In the genomic region with DNA sequence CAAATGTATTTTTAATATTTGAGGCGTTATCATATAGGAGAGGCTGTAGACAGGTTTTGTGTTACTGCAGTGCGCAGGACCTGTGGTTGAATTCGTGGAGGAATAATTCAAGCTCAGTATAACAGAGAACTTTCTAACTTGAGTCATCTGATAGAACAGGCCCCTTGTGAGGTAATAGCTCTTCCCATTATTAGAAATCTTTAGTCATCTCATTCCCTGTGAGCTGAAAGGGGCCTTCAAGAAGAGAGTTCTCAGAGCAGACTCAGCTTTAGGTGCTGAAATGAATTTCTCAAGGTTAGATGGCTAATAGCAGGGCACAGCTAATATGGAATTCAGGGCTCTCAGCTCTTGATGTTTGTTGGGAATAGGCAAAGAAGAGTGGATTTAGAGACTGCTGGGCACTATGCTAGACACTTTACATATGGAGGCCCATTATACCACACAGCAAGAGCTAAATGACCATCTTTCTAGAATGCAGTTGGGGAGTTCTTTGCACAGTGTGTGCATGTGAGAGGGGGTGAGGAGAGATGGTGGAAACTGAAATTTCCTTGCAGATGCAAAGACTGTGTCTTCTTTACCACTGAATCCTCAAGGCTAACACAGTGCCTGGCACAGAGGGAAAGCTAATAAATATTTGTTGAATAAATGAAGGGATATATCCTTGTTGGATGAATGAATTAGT, we compare ENCODE assay signal across 16 cellular contexts.
DNase-seq lines count a peak whose midpoint lies in the region; ATAC-seq, FAIRE-seq and TF ChIP-seq lines count a peak whose summit lies in the region.
"Had no signal": no experiment of that assay in that cellular context is flagged by ENCODE, and none has a peak within 500 bp of the region (broad histone marks: within the 10 kb centered on the region; RNA-seq: fewer than 3 reads in every experiment).

No MANE protein-coding gene starts in this region.

- in situ Hi-C loops in GM12878 (cut with MboI): no loop called here

- BruUV-seq in GM12878 (replicated peaks; lab: Mats Ljungman, UMichigan): no TSS peak

- H3K4me3 ChIP-seq in GM12878: no peak overlapping the region
- no peak overlapping the region for H3K4me3 ChIP-seq in effector memory CD4-positive, alpha-beta T cell (ENCODE audit: insufficient read depth, low read depth, low read length, poor library complexity, severe bottlenecking)
- H3K4me3 ChIP-seq: lung, upper lobe of right lung had no signal

- no peak overlapping the region for H3K4me2 ChIP-seq in GM12878 (ENCODE audit: control insufficient read depth, insufficient read depth)

- 47% methylated on average over 3 of the region's 3 CpGs for WGBS in GM12878 (ENCODE audit: insufficient coverage, insufficient replicate concordance, low lambda C conversion rate, missing lambda C conversion rate)

- H3K4me1 ChIP-seq in GM12878 (ENCODE audit: control insufficient read depth, insufficient read depth, low read length): no peaks in the 10 kb centered on the region; the same call in 1 of the 2 replicates
- H3K4me1 ChIP-seq in effector memory CD4-positive, alpha-beta T cell (ENCODE audit: control insufficient read depth, insufficient read depth, low read length, poor library complexity, severe bottlenecking): no peaks in the 10 kb centered on the region
- H3K4me1 ChIP-seq: upper lobe of right lung had no signal

- intact Hi-C loops in GM12878 (cut with micrococcal nuclease; ENCODE audit: unreplicated experiment): no loop called here

- FAIRE-seq in GM12878 (lab: Jason Lieb, UNC): no peak
- FAIRE-seq: colon had no signal

- TF ChIP-seq POLR2A in GM12878 (IDR thresholded peaks at IDR 0.05; ENCODE audit: low read depth, low read length): no peak

- no peaks in the 10 kb centered on the region for H3K27me3 ChIP-seq in GM12878 (replicated peaks in 1 of 2; ENCODE audit: control insufficient read depth in 2 of 2, insufficient read depth in 2 of 2, low read length in 1 of 2)
- no peaks in the 10 kb centered on the region for H3K27me3 ChIP-seq in effector memory CD4-positive, alpha-beta T cell (replicated peaks; ENCODE audit: control insufficient read depth, insufficient read depth, low read length, poor library complexity, severe bottlenecking)
- H3K27me3 ChIP-seq: upper lobe of right lung had no signal

- H3K79me2 ChIP-seq in GM12878 (ENCODE audit: control insufficient read depth, insufficient read depth, low read length): no peaks in the 10 kb centered on the region

- H3K9ac ChIP-seq in GM12878 (ENCODE audit: control insufficient read depth, insufficient read depth, low read length): no peak overlapping the region

- TF ChIP-seq CTCF in GM12878 (IDR thresholded peaks at IDR 0.05 in 2 of 3, conservative IDR thresholded peaks at IDR 0.05 in 1 of 3; ENCODE audit: control insufficient read depth in 2 of 3, extremely low read depth in 1 of 3, insufficient read depth in 1 of 3, low read depth in 3 of 3, low read length in 3 of 3): no peak

- H4K20me1 ChIP-seq in GM12878 (ENCODE audit: control insufficient read depth, insufficient read depth): no peaks in the 10 kb centered on the region

- H3K36me3 ChIP-seq in GM12878 (ENCODE audit: control insufficient read depth in 2 of 2, insufficient read depth in 2 of 2, low read length in 1 of 2): peaks cover 0 to 3% of the 10 kb centered on the region in 2 experiments; a peak in 1 of 4 replicates
- H3K36me3 ChIP-seq in effector memory CD4-positive, alpha-beta T cell (ENCODE audit: control insufficient read depth, insufficient read depth, low read length): peaks cover 5% of the 10 kb centered on the region
- H3K36me3 ChIP-seq: upper lobe of right lung had no signal

- SMC1A ChIA-PET in GM12878 (lab: Charles Lee; ENCODE audit: uncharacterized antibody, unreplicated experiment): interaction anchor here (0.8 to 1.1 kb wide), 7 partner anchors 12 to 469 kb away, joined by 3 to 4 read pairs (median 3); no protein-coding TSS in a partner anchor

- H2AFZ ChIP-seq in GM12878 (ENCODE audit: control insufficient read depth, low read depth, low read length): no peak overlapping the region

- peaks cover 2% of the 10 kb centered on the region; the same call in 1 of the 3 replicates for H3K9me3 ChIP-seq in GM12878 (replicated peaks; ENCODE audit: control insufficient read depth, insufficient read depth, low read length)
- no peaks in the 10 kb centered on the region for H3K9me3 ChIP-seq in effector memory CD4-positive, alpha-beta T cell (ENCODE audit: control insufficient read depth, low read length)
- H3K9me3 ChIP-seq: upper lobe of right lung had no signal

- RAD21 ChIA-PET in GM12878 (lab: Charles Lee; ENCODE audit: unreplicated experiment): interaction anchor here (1.2 to 2.1 kb wide), 4 partner anchors 11 to 469 kb away, joined by 3 to 7 read pairs (median 5); no protein-coding TSS in a partner anchor

- CTCF ChIA-PET in GM12878 (lab: Yijun Ruan, JAX): interaction anchor here (0.7 to 1.4 kb wide), 4 partner anchors 11 to 470 kb away, joined by 3 to 5 read pairs (median 3); no protein-coding TSS in a partner anchor

- no peak for TF ChIP-seq RAD21 in GM12878 (IDR thresholded peaks at IDR 0.05; ENCODE audit: insufficient read depth, low read depth, low read length)

- ATAC-seq in GM18502 (IDR thresholded peaks at IDR 0.05; ENCODE audit: poor library complexity, unreplicated experiment) (peak; percentile 54), HG02884 (IDR thresholded peaks at IDR 0.05; ENCODE audit: unreplicated experiment) (peak; percentile 74), GM12878 (peak; percentile 46)
- ATAC-seq: right cardiac atrium, upper lobe of right lung, WTC11 had no signal

- DNase-seq in GM12878 (ENCODE audit: low read depth, low spot score) (no peak), renal cortical epithelial cell (ENCODE audit: low read depth) (peak; percentile 52), HuH-7.5 (ENCODE audit: low spot score) (no peak), cerebellum (ENCODE audit: low spot score) (no peak)
- no peak for DNase-seq in effector memory CD4-positive, alpha-beta T cell
- DNase-seq: activated CD8-positive, alpha-beta memory T cell treated with anti-CD3 and anti-CD28 coated beads, Interleukin-2, amount 50 U/mL, for 4 hours; NCI-H1105 treated with DMSO at 0.1 percent for 48 hours; NCI-H446; right cardiac atrium; stimulated activated CD4-positive, alpha-beta T cell treated with anti-CD3 and anti-CD28 coated beads, Interleukin-4, amount 100 ng/mL, for 1 hour; upper lobe of right lung had no signal

- H3K27ac ChIP-seq in GM12878 (ENCODE audit: control insufficient read depth, insufficient read depth): no peak overlapping the region
- H3K27ac ChIP-seq in effector memory CD4-positive, alpha-beta T cell (ENCODE audit: insufficient read depth, low read length, poor library complexity, severe bottlenecking): no peak overlapping the region
- H3K27ac ChIP-seq: upper lobe of right lung had no signal

- TF ChIP-seq EP300 in GM12878 (IDR thresholded peaks at IDR 0.05; ENCODE audit: borderline replicate concordance in 1 of 2, control insufficient read depth in 1 of 2, low read depth in 2 of 2, low read length in 2 of 2): no peak

- POLR2A ChIA-PET in GM12878 (lab: Charles Lee): interaction anchor here (0.5 to 1.2 kb wide), 2 partner anchors 135 to 148 kb away, joined by 3 to 5 read pairs; no protein-coding TSS in a partner anchor

TF ChIP-seq in GM12878, 131 proteins besides CTCF, POLR2A, EP300 and RAD21 (continues in another document):
- TF ChIP-seq CREM (IDR thresholded peaks at IDR 0.05; ENCODE audit: low read depth) (peak; percentile 83), JUNB (IDR thresholded peaks at IDR 0.05) (peak; percentile 95), KAT2A (conservative IDR thresholded peaks at IDR 0.05; ENCODE audit: control insufficient read depth, low read depth, low read length) (no peak), ZBTB11 (CRISPR knock-in tag; IDR thresholded peaks at IDR 0.05) (no peak), MEF2A (IDR thresholded peaks at IDR 0.05; ENCODE audit: insufficient read depth, low read depth, low read length) (no peak), ZNF384 (IDR thresholded peaks at IDR 0.05; ENCODE audit: borderline replicate concordance, low read depth, low read length) (no peak), NR2C2 (IDR thresholded peaks at IDR 0.05; ENCODE audit: borderline replicate concordance, control insufficient read depth, insufficient read length, low read depth) (no peak), MXI1 (IDR thresholded peaks at IDR 0.05; ENCODE audit: low read depth, low read length) (no peak), CHD2 (IDR thresholded peaks at IDR 0.05; ENCODE audit: borderline replicate concordance, low read depth, low read length) (no peak), SUPT20H (IDR thresholded peaks at IDR 0.05; ENCODE audit: borderline replicate concordance, control insufficient read depth, low read depth, low read length) (no peak), STAT3 (IDR thresholded peaks at IDR 0.05; ENCODE audit: low read depth, low read length) (no peak), SIX5 (IDR thresholded peaks at IDR 0.05; ENCODE audit: low read depth, low read length, severe bottlenecking) (no peak), FOXK2 (IDR thresholded peaks at IDR 0.05) (no peak), TARDBP (IDR thresholded peaks at IDR 0.05; ENCODE audit: borderline replicate concordance) (no peak), RUNX3 (IDR thresholded peaks at IDR 0.05; ENCODE audit: low read length) (peak; percentile 48; the same call in 1 of the 2 replicates)
